In the genomic region with DNA sequence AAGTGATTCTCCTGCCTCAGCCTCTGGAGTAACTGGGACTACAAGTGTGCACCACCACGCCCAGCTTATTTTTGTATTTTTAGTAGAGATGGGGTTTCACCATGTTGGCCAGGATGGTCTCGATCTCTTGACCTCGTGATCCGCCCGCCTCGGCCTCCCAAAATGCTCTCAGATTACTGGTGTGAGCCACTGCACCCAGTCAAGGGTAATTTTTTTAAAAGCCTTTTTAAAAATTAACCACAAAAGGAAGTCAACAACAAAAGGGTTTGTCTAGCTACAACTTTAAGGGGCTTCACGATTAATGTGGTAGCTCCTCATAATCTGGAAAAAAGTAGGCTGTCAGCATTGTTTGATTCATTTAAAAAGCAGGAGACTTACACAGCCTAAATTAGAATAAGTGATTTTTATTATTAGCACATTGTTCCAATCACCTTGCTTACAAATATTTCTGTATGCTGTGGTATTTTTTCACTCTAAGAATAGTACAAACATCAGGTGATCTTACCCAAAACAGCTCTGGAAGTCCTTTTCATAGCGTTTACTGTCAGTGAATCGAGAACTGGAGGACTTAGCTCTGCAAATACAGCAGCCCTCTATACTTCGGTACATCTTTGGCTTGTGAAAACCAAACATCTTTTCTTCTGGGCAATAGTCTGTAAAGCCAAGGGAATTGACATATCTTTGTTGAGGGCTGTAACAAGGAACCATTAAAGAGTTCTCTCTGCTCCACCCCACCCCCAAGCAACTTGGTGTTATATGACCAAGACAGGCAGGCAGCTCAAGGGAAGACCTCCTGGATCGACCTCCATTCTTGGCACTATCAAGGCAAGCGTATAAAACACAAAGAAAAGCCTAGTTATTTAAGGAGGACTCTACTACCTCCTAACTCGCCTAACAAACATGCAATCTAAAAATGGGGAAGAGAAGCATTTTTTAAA, we compare ENCODE assay signal across 1 cellular context.
TF ChIP-seq lines count a peak whose summit lies in the region.

No MANE protein-coding gene starts in this region.

TF ChIP-seq in GM12878, 131 proteins besides CTCF, POLR2A, EP300 and RAD21 (continued from another document):
- TF ChIP-seq, protein P1, sequence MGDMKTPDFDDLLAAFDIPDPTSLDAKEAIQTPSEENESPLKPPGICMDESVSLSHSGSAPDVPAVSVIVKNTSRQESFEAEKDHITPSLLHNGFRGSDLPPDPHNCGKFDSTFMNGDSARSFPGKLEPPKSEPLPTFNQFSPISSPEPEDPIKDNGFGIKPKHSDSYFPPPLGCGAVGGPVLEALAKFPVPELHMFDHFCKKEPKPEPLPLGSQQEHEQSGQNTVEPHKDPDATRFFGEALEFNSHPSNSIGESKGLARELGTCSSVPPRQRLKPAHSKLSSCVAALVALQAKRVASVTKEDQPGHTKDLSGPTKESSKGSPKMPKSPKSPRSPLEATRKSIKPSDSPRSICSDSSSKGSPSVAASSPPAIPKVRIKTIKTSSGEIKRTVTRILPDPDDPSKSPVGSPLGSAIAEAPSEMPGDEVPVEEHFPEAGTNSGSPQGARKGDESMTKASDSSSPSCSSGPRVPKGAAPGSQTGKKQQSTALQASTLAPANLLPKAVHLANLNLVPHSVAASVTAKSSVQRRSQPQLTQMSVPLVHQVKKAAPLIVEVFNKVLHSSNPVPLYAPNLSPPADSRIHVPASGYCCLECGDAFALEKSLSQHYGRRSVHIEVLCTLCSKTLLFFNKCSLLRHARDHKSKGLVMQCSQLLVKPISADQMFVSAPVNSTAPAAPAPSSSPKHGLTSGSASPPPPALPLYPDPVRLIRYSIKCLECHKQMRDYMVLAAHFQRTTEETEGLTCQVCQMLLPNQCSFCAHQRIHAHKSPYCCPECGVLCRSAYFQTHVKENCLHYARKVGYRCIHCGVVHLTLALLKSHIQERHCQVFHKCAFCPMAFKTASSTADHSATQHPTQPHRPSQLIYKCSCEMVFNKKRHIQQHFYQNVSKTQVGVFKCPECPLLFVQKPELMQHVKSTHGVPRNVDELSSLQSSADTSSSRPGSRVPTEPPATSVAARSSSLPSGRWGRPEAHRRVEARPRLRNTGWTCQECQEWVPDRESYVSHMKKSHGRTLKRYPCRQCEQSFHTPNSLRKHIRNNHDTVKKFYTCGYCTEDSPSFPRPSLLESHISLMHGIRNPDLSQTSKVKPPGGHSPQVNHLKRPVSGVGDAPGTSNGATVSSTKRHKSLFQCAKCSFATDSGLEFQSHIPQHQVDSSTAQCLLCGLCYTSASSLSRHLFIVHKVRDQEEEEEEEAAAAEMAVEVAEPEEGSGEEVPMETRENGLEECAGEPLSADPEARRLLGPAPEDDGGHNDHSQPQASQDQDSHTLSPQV (IDR thresholded peaks at IDR 0.05) = no peak
- TF ChIP-seq ATF7 (IDR thresholded peaks at IDR 0.05; ENCODE audit: low read depth) (0 out of 2 replicates have a peak, but pooled peaks have one; percentile 12), CREB1 (IDR thresholded peaks at IDR 0.05; ENCODE audit: low read depth) (no peak), SREBF1 (IDR thresholded peaks at IDR 0.05; ENCODE audit: low read length) (no peak), CHD4 (IDR thresholded peaks at IDR 0.05) (no peak), NR2C2 (IDR thresholded peaks at IDR 0.05; ENCODE audit: borderline replicate concordance, control insufficient read depth, insufficient read length, low read depth) (no peak), BMI1 (IDR thresholded peaks at IDR 0.05; ENCODE audit: borderline replicate concordance) (no peak), STAT1 (conservative IDR thresholded peaks at IDR 0.05) (no peak; the same call in 1 of the 2 replicates)
- TF ChIP-seq, protein P2, sequence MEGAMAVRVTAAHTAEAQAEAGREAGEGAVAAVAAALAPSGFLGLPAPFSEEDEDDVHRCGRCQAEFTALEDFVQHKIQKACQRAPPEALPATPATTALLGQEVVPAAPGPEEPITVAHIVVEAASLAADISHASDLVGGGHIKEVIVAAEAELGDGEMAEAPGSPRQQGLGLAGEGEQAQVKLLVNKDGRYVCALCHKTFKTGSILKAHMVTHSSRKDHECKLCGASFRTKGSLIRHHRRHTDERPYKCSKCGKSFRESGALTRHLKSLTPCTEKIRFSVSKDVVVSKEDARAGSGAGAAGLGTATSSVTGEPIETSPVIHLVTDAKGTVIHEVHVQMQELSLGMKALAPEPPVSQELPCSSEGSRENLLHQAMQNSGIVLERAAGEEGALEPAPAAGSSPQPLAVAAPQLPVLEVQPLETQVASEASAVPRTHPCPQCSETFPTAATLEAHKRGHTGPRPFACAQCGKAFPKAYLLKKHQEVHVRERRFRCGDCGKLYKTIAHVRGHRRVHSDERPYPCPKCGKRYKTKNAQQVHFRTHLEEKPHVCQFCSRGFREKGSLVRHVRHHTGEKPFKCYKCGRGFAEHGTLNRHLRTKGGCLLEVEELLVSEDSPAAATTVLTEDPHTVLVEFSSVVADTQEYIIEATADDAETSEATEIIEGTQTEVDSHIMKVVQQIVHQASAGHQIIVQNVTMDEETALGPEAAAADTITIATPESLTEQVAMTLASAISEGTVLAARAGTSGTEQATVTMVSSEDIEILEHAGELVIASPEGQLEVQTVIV (IDR thresholded peaks at IDR 0.05; ENCODE audit: borderline replicate concordance, partially characterized antibody) = no peak
TF ChIP-seq in GM12878: peak in this region for 20.
